ENCODE assay signal across 13 cellular contexts in genomic region chrX:1679238-1679637, GRCh38.
DNase-seq lines count a peak whose midpoint lies in the region; ATAC-seq and TF ChIP-seq lines count a peak whose summit lies in the region.
"Had no signal": no experiment of that assay in that cellular context is flagged by ENCODE, and none has a peak within 500 bp of the region (broad histone marks: within the 10 kb centered on the region; RNA-seq: fewer than 3 reads in every experiment).

No MANE protein-coding gene starts in this region.

- H3K27me3 Mint-ChIP-seq in activated T-helper 1 cell treated with anti-CD3 and anti-CD28 coated beads, Interleukin-12 subunit alpha, Interleukin-12 subunit beta, Interleukin-2, Interleukin-4 antibody, amounts not matched to agents 30 ng/mL and 10 ng/mL and 1 ng/mL, durations not matched to agents 14 hours and 24 hours and 36 hours (ENCODE audit: insufficient read depth): no peaks in the 10 kb centered on the region
- no peaks in the 10 kb centered on the region for H3K27me3 Mint-ChIP-seq in natural killer cell (ENCODE audit: low read depth in 2 of 2)

- no peak overlapping the region for H3K4me3 ChIP-seq in BE2C (ENCODE audit: low read depth, low read length)
- H3K4me3 ChIP-seq: skin epidermis had no signal

- no peak for DNase-seq in activated T-helper 1 cell treated with anti-CD3 and anti-CD28 coated beads, Interleukin-12 subunit alpha, Interleukin-12 subunit beta, Interleukin-2, Interleukin-4 antibody, amounts not matched to agents 30 ng/mL and 10 ng/mL and 1 ng/mL, durations not matched to agents 14 hours and 24 hours and 36 hours (ENCODE audit: low spot score)
- DNase-seq in natural killer cell (no peak), GOT3 (lab: John Stamatoyannopoulos, UW) (no peak), occipital lobe (lab: John Stamatoyannopoulos, UW) (no peak), BE2C (no peak)
- DNase-seq: cerebellar nuclear complex, GF-D8, midbrain, NCI-H1092, WERI-Rb-1 had no signal

- H3K27ac Mint-ChIP-seq in activated T-helper 1 cell treated with anti-CD3 and anti-CD28 coated beads, Interleukin-12 subunit alpha, Interleukin-12 subunit beta, Interleukin-2, Interleukin-4 antibody, amounts not matched to agents 30 ng/mL and 10 ng/mL and 1 ng/mL, durations not matched to agents 14 hours and 24 hours and 36 hours: peak overlapping the region; percentile 4
- peak overlapping the region; percentile 45 to 71 for H3K27ac Mint-ChIP-seq in natural killer cell

- peaks cover 33% of the 10 kb centered on the region for H3K4me1 Mint-ChIP-seq in activated T-helper 1 cell treated with anti-CD3 and anti-CD28 coated beads, Interleukin-12 subunit alpha, Interleukin-12 subunit beta, Interleukin-2, Interleukin-4 antibody, amounts not matched to agents 30 ng/mL and 10 ng/mL and 1 ng/mL, durations not matched to agents 14 hours and 24 hours and 36 hours (ENCODE audit: low read depth)
- H3K4me1 Mint-ChIP-seq in natural killer cell: peaks cover 17 to 36% of the 10 kb centered on the region in 2 donors

- H3K9me3 ChIP-seq in BE2C: no peaks in the 10 kb centered on the region

- H3K36me3 Mint-ChIP-seq in activated T-helper 1 cell treated with anti-CD3 and anti-CD28 coated beads, Interleukin-12 subunit alpha, Interleukin-12 subunit beta, Interleukin-2, Interleukin-4 antibody, amounts not matched to agents 30 ng/mL and 10 ng/mL and 1 ng/mL, durations not matched to agents 14 hours and 24 hours and 36 hours (ENCODE audit: low read depth): peaks cover 17% of the 10 kb centered on the region
- H3K36me3 Mint-ChIP-seq in natural killer cell: no peaks in the 10 kb centered on the region

- TF ChIP-seq CTCF in natural killer cell (IDR thresholded peaks at IDR 0.05): no peak
- no peak for TF ChIP-seq CTCF in BE2C (IDR thresholded peaks at IDR 0.05; ENCODE audit: low read depth, low read length)

- no peaks in the 10 kb centered on the region for H3K36me3 ChIP-seq in BE2C
- H3K36me3 ChIP-seq: WERI-Rb-1 had no signal

- intact Hi-C loops in activated T-helper 1 cell treated with anti-CD3 and anti-CD28 coated beads, Interleukin-12 subunit alpha, Interleukin-12 subunit beta, Interleukin-2, Interleukin-4 antibody, amounts not matched to agents 30 ng/mL and 10 ng/mL and 1 ng/mL, durations not matched to agents 14 hours and 24 hours and 36 hours (cut with micrococcal nuclease): no loop called here
- intact Hi-C loops in natural killer cell (cut with micrococcal nuclease): no loop called here

- no peak overlapping the region for H3K4me3 Mint-ChIP-seq in activated T-helper 1 cell treated with anti-CD3 and anti-CD28 coated beads, Interleukin-12 subunit alpha, Interleukin-12 subunit beta, Interleukin-2, Interleukin-4 antibody, amounts not matched to agents 30 ng/mL and 10 ng/mL and 1 ng/mL, durations not matched to agents 14 hours and 24 hours and 36 hours
- H3K4me3 Mint-ChIP-seq in natural killer cell: no peak overlapping the region

- peaks cover 21% of the 10 kb centered on the region for H3K9me3 Mint-ChIP-seq in activated T-helper 1 cell treated with anti-CD3 and anti-CD28 coated beads, Interleukin-12 subunit alpha, Interleukin-12 subunit beta, Interleukin-2, Interleukin-4 antibody, amounts not matched to agents 30 ng/mL and 10 ng/mL and 1 ng/mL, durations not matched to agents 14 hours and 24 hours and 36 hours
- peaks cover 0 to 3% of the 10 kb centered on the region in 2 donors for H3K9me3 Mint-ChIP-seq in natural killer cell

- H3K27me3 ChIP-seq in BE2C: no peaks in the 10 kb centered on the region

- ATAC-seq in GM18502 (IDR thresholded peaks at IDR 0.05; ENCODE audit: poor library complexity, unreplicated experiment): peak; percentile 66
- peak; percentile 59 for ATAC-seq in HG03378 (IDR thresholded peaks at IDR 0.05; ENCODE audit: unreplicated experiment)
- ATAC-seq in natural killer cell: peak in 2 of 3 donors; percentile 34 to 52

- no peaks in the 10 kb centered on the region for H3K4me1 ChIP-seq in BE2C
